ENCODE assay signal across 8 cellular contexts in the genomic region with DNA sequence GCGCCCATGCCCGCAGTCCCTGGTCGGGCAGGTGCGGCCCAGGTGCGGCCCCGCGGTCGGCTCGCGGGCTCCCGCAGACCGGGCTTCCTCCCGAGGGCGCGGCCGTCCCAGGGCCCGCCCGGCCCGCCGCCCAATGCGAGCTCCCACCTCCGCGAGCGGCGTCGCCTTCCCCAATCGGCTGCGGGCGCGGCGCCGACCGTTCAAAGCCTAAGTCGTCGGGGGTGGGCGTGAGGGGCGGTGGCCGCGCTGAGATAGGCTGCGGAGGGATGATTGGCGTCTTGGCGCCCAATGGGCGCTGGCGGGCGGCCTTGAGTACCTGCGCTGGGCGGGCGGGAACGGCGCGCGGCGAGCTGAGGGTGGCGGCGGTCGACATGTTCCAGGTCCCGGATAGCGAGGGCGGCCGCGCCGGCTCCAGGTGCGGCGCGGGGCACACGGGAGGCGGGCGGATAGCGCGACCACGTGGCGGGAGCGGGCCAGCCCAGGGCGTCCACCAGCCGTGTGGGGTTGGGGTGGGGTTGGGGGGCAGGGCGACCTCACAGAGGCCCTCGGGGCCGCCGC. TPM values are rescaled to one million over a fixed set of nuclear protein-coding genes. Genes with fewer than 3 reads are reported as not detected.
DNase-seq lines count a peak whose midpoint lies in the region; ATAC-seq and TF ChIP-seq lines count a peak whose summit lies in the region.

A gene with protein sequence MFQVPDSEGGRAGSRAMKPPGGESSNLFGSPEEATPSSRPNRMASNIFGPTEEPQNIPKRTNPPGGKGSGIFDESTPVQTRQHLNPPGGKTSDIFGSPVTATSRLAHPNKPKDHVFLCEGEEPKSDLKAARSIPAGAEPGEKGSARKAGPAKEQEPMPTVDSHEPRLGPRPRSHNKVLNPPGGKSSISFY (plus strand): TSS at position 338 of the 558 bp plus-strand sequence. CDS start 34 bp downstream, at position 372.

- peak; percentile 68 for TF ChIP-seq POLR2A in GM19193 (IDR thresholded peaks at IDR 0.05; ENCODE audit: extremely low read depth, insufficient read depth, insufficient read length)

- peak within 1 kb of the TSS; percentile 92 for H3K4me3 Mint-ChIP-seq in chondrocyte (ENCODE audit: unreplicated experiment)

- no peaks in the 10 kb centered on the region for H3K9me3 Mint-ChIP-seq in chondrocyte (ENCODE audit: low read depth)

- H3K4me1 Mint-ChIP-seq in chondrocyte (ENCODE audit: low read depth): peaks cover 40% of the 10 kb centered on the region

- no peak for TF ChIP-seq CTCF in chondrocyte (IDR thresholded peaks at IDR 0.05)

- peaks cover 12% of the 10 kb centered on the region for H3K36me3 Mint-ChIP-seq in chondrocyte (ENCODE audit: low read depth)

- peak; percentile 88 to 92 for DNase-seq in AML-193 (lab: John Stamatoyannopoulos, UW)
- peak; percentile 89 for DNase-seq in NCI-H510A treated with DMSO at 0.1 percent for 48 hours (lab: John Stamatoyannopoulos, UW)
- DNase-seq in activated CD4-positive, alpha-beta T cell treated with anti-CD3 and anti-CD28 coated beads for 24 hours (ENCODE audit: low read depth in 2 of 2): peak; percentile 95
- peak; percentile 98 for DNase-seq in chondrocyte (ENCODE audit: low spot score)
- DNase-seq in kidney tubule cell (ENCODE audit: low spot score): peak; percentile 98
- peak; percentile 87 to 95 (median 94) for DNase-seq in stimulated activated CD4-positive, alpha-beta T cell treated with anti-CD3 and anti-CD28 coated beads, Interleukin-1b, Interleukin-23, amount 100 ng/mL, for 24 hours (ENCODE audit: low read depth in 4 of 4, low spot score in 1 of 4)

- peak within 1 kb of the TSS; percentile 82 for H3K27ac Mint-ChIP-seq in chondrocyte (ENCODE audit: unreplicated experiment)

- peak; percentile 92 for ATAC-seq in HG03439 (IDR thresholded peaks at IDR 0.05; ENCODE audit: unreplicated experiment)

- H3K27me3 Mint-ChIP-seq in chondrocyte (ENCODE audit: low read depth): no peaks in the 10 kb centered on the region

RNA-seq across cellular contexts. Expression of the gene that starts here (rescaled TPM):
- total RNA-seq in chondrocyte: 59.2 to 65.9 TPM (median 63.0 TPM) in 3 replicates

Comparison
In these comparisons a context has a peak if more than half of its experiments do, and no peak if none do; other contexts are left out.
1. Peak in every context shown above with its lines: DNase-seq and ATAC-seq.